19 cellular contexts compared by ENCODE assay signal in the genomic region with DNA sequence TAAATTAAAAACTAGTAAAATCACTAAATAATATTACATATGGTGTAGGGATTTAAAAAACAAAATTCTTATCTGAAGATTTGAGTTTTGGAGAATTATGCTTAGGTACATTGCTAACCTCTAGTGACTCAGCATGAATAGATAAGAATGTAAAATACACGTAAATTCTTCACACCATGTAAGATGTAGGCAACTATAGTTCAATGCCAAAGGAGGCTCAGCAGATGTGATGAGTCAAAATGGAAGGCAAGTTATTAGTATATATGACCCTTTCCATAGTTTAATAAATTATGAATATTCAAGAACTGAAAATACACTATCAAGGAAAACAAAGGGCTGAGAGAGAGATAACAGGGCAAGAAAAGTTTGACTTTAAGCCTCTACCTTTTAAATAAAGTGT.
A peak's percentile ranks its signal among the peaks of the same experiment; 100 is the strongest.
DNase-seq lines count a peak whose midpoint lies in the region; ATAC-seq, FAIRE-seq and TF ChIP-seq lines count a peak whose summit lies in the region.
"Had no signal": no experiment of that assay in that cellular context is flagged by ENCODE, and none has a peak within 500 bp of the region (broad histone marks: within the 10 kb centered on the region; RNA-seq: fewer than 3 reads in every experiment).

No MANE protein-coding gene starts in this region.

- no peaks in the 10 kb centered on the region for H3K27me3 Mint-ChIP-seq in stimulated activated naive B cell treated with anti-CD40 and anti-IgM and Interleukin-4, amounts not matched to agents 10 μg/mL and 1 μg/mL and 100 μg/mL, for 72 hours
- H3K27me3 Mint-ChIP-seq in activated T-helper 2 cell treated with anti-CD3 and anti-CD28 coated beads, Interferon-gamma antibody, Interleukin-2, Interleukin-4, amounts not matched to agents 10 μg/mL and 5 μg/mL and 100 μg/mL, durations not matched to agents 14 hours and 24 hours and 36 hours (ENCODE audit: low read depth) = peaks cover 3% of the 10 kb centered on the region
- H3K27me3 Mint-ChIP-seq: dendritic cell treated with granulocyte-macrophage colony-stimulating factor and Interleukin-4, amounts not matched to agents 40 ng/mL and 50 ng/mL, for 4 days; progenitor cell of endocrine pancreas; stimulated activated naive CD8-positive, alpha-beta T cell treated with anti-CD3 and anti-CD28 coated beads, Interleukin-15, Interleukin-2, amounts not matched to agents 100 ng/mL and 50 ng/mL, for 24 hours had no signal

- peaks cover 0 to 1% of the 10 kb centered on the region in 2 donors for H3K36me3 Mint-ChIP-seq in stimulated activated naive B cell treated with anti-CD40 and anti-IgM and Interleukin-4, amounts not matched to agents 10 μg/mL and 1 μg/mL and 100 μg/mL, for 72 hours
- no peaks in the 10 kb centered on the region for H3K36me3 Mint-ChIP-seq in activated T-helper 2 cell treated with anti-CD3 and anti-CD28 coated beads, Interferon-gamma antibody, Interleukin-2, Interleukin-4, amounts not matched to agents 10 μg/mL and 5 μg/mL and 100 μg/mL, durations not matched to agents 14 hours and 24 hours and 36 hours (ENCODE audit: low read depth)
- H3K36me3 Mint-ChIP-seq: naive thymus-derived CD4-positive, alpha-beta T cell had no signal

- ATAC-seq in GM18508 (IDR thresholded peaks at IDR 0.05; ENCODE audit: insufficient read depth, unreplicated experiment) (peak; percentile 63), GM21381 (IDR thresholded peaks at IDR 0.05; ENCODE audit: unreplicated experiment) (peak; percentile 45), HG02938 (IDR thresholded peaks at IDR 0.05; ENCODE audit: unreplicated experiment) (peak; percentile 53), HG03520 (IDR thresholded peaks at IDR 0.05; ENCODE audit: unreplicated experiment) (peak; percentile 58)
- no peak for ATAC-seq in stimulated activated naive B cell treated with anti-CD40 and anti-IgM and Interleukin-4, amounts not matched to agents 10 μg/mL and 1 μg/mL and 100 μg/mL, for 72 hours (replicated peaks)
- ATAC-seq: naive thymus-derived CD4-positive, alpha-beta T cell had no signal

- no peak for DNase-seq in H54 (ENCODE audit: insufficient read length, low spot score)
- DNase-seq in stimulated activated naive B cell treated with anti-CD40 and anti-IgM and Interleukin-4, amounts not matched to agents 10 μg/mL and 1 μg/mL and 100 μg/mL, for 72 hours = no peak
- DNase-seq in activated T-helper 2 cell treated with anti-CD3 and anti-CD28 coated beads, Interferon-gamma antibody, Interleukin-2, Interleukin-4, amounts not matched to agents 10 μg/mL and 5 μg/mL and 100 μg/mL, durations not matched to agents 14 hours and 24 hours and 36 hours (ENCODE audit: low spot score) = no peak
- no peak for DNase-seq in OCI-M2 (lab: John Stamatoyannopoulos, UW; ENCODE audit: unreplicated experiment)
- DNase-seq: activated CD8-positive, alpha-beta memory T cell treated with anti-CD3 and anti-CD28 coated beads, Interleukin-2, amount 50 U/mL, for 4 hours; activated naive CD4-positive, alpha-beta T cell treated with anti-CD3 and anti-CD28 coated beads, Interleukin-2, amount 50 U/mL, for 16 hours; H9; naive thymus-derived CD4-positive, alpha-beta T cell; NCI-H1105; NCI-H2171 treated with DMSO at 0.1 percent for 48 hours; NK-92 treated with Interleukin-12 subunit alpha and Interleukin-12 subunit beta, amount 100 ng/mL, for 24 hours; SHP77 had no signal

- TF ChIP-seq POLR2A in H54 (IDR thresholded peaks at IDR 0.05; ENCODE audit: low read depth, low read length) = no peak

- no peaks in the 10 kb centered on the region for H3K4me1 Mint-ChIP-seq in stimulated activated naive B cell treated with anti-CD40 and anti-IgM and Interleukin-4, amounts not matched to agents 10 μg/mL and 1 μg/mL and 100 μg/mL, for 72 hours
- peaks cover 4% of the 10 kb centered on the region for H3K4me1 Mint-ChIP-seq in activated T-helper 2 cell treated with anti-CD3 and anti-CD28 coated beads, Interferon-gamma antibody, Interleukin-2, Interleukin-4, amounts not matched to agents 10 μg/mL and 5 μg/mL and 100 μg/mL, durations not matched to agents 14 hours and 24 hours and 36 hours (ENCODE audit: low read depth)
- H3K4me1 Mint-ChIP-seq: H9 had no signal

- H3K9me3 Mint-ChIP-seq in stimulated activated naive B cell treated with anti-CD40 and anti-IgM and Interleukin-4, amounts not matched to agents 10 μg/mL and 1 μg/mL and 100 μg/mL, for 72 hours = no peaks in the 10 kb centered on the region
- peaks cover 4% of the 10 kb centered on the region for H3K9me3 Mint-ChIP-seq in activated T-helper 2 cell treated with anti-CD3 and anti-CD28 coated beads, Interferon-gamma antibody, Interleukin-2, Interleukin-4, amounts not matched to agents 10 μg/mL and 5 μg/mL and 100 μg/mL, durations not matched to agents 14 hours and 24 hours and 36 hours

- H3K4me3 Mint-ChIP-seq in stimulated activated naive B cell treated with anti-CD40 and anti-IgM and Interleukin-4, amounts not matched to agents 10 μg/mL and 1 μg/mL and 100 μg/mL, for 72 hours = no peak overlapping the region
- no peak overlapping the region for H3K4me3 Mint-ChIP-seq in activated T-helper 2 cell treated with anti-CD3 and anti-CD28 coated beads, Interferon-gamma antibody, Interleukin-2, Interleukin-4, amounts not matched to agents 10 μg/mL and 5 μg/mL and 100 μg/mL, durations not matched to agents 14 hours and 24 hours and 36 hours (ENCODE audit: low read depth)
- H3K4me3 Mint-ChIP-seq: dendritic cell treated with granulocyte-macrophage colony-stimulating factor and Interleukin-4, amounts not matched to agents 40 ng/mL and 50 ng/mL, for 4 days; H9; naive thymus-derived CD4-positive, alpha-beta T cell; stimulated activated naive CD8-positive, alpha-beta T cell treated with anti-CD3 and anti-CD28 coated beads, Interleukin-15, Interleukin-2, amounts not matched to agents 100 ng/mL and 50 ng/mL, for 24 hours had no signal

- FAIRE-seq in H54 (lab: Jason Lieb, UNC) = no peak

- H3K27ac Mint-ChIP-seq in stimulated activated naive B cell treated with anti-CD40 and anti-IgM and Interleukin-4, amounts not matched to agents 10 μg/mL and 1 μg/mL and 100 μg/mL, for 72 hours = no peak overlapping the region
- H3K27ac Mint-ChIP-seq in activated T-helper 2 cell treated with anti-CD3 and anti-CD28 coated beads, Interferon-gamma antibody, Interleukin-2, Interleukin-4, amounts not matched to agents 10 μg/mL and 5 μg/mL and 100 μg/mL, durations not matched to agents 14 hours and 24 hours and 36 hours = no peak overlapping the region
- H3K27ac Mint-ChIP-seq: dendritic cell treated with granulocyte-macrophage colony-stimulating factor and Interleukin-4, amounts not matched to agents 40 ng/mL and 50 ng/mL, for 4 days; H9; naive thymus-derived CD4-positive, alpha-beta T cell; progenitor cell of endocrine pancreas; stimulated activated naive CD8-positive, alpha-beta T cell treated with anti-CD3 and anti-CD28 coated beads, Interleukin-15, Interleukin-2, amounts not matched to agents 100 ng/mL and 50 ng/mL, for 24 hours had no signal

- intact Hi-C loops in activated T-helper 2 cell treated with anti-CD3 and anti-CD28 coated beads, Interferon-gamma antibody, Interleukin-2, Interleukin-4, amounts not matched to agents 10 μg/mL and 5 μg/mL and 100 μg/mL, durations not matched to agents 14 hours and 24 hours and 36 hours (cut with micrococcal nuclease) = no loop called here

Comparison
In these comparisons a context has a peak if more than half of its experiments do, and no peak if none do; other contexts are left out.
1. ATAC-seq: peak in GM18508 (single experiment), GM21381 (single experiment), HG02938 (single experiment) and HG03520 (single experiment); none in stimulated activated naive B cell treated with anti-CD40 and anti-IgM and Interleukin-4, amounts not matched to agents 10 μg/mL and 1 μg/mL and 100 μg/mL, for 72 hours (0 of 2).